Comparison of ENCODE assay signal across 8 cellular contexts in genomic region chr5:127517110-127517479, GRCh38.
A peak's percentile ranks its signal among the peaks of the same experiment; 100 is the strongest.
DNase-seq lines count a peak whose midpoint lies in the region; ATAC-seq and TF ChIP-seq lines count a peak whose summit lies in the region.

No MANE protein-coding gene starts in this region.

- DNase-seq in DMS153 treated with DMSO at 0.1 percent for 48 hours (lab: John Stamatoyannopoulos, UW; ENCODE audit: unreplicated experiment) = peak; percentile 1
- no peak for DNase-seq in DMS153 (lab: John Stamatoyannopoulos, UW)
- peak; percentile 77 for DNase-seq in HCEC 1CT
- no peak for DNase-seq in MM.1S
- DNase-seq in central memory CD8-positive, alpha-beta T cell (ENCODE audit: low spot score in 2 of 2) = no peak
- DNase-seq in cerebellar cortex (ENCODE audit: low spot score) = no peak
- no peak for DNase-seq in D341Med (ENCODE audit: low spot score)

- H4K20me1 ChIP-seq in MM.1S (ENCODE audit: insufficient read depth, low read length) = no peaks in the 10 kb centered on the region

- peaks cover 11% of the 10 kb centered on the region for H3K9me3 Mint-ChIP-seq in central memory CD8-positive, alpha-beta T cell

- peak overlapping the region; percentile 82 for H3K4me3 Mint-ChIP-seq in central memory CD8-positive, alpha-beta T cell

- H3K27ac Mint-ChIP-seq in central memory CD8-positive, alpha-beta T cell (ENCODE audit: low read depth) = peak overlapping the region; percentile 77

- peaks cover 18% of the 10 kb centered on the region for H3K27me3 Mint-ChIP-seq in central memory CD8-positive, alpha-beta T cell

- peaks cover 46% of the 10 kb centered on the region for H3K79me2 ChIP-seq in MM.1S (ENCODE audit: low read length)

- H3K4me1 Mint-ChIP-seq in central memory CD8-positive, alpha-beta T cell = peaks cover 32% of the 10 kb centered on the region

- H3K4me2 ChIP-seq in MM.1S (ENCODE audit: low read depth, low read length) = peak overlapping the region; percentile 79

- H3K9ac ChIP-seq in MM.1S (ENCODE audit: low read length) = peak overlapping the region; percentile 39; the same call in 1 of the 2 replicates
- peak overlapping the region; percentile 53 for H3K9ac ChIP-seq in mucosa of stomach (ENCODE audit: low read length)

- H3K4me1 ChIP-seq in MM.1S (ENCODE audit: low read length) = 0 out of 2 replicates have a peak, but pooled peaks cover 11% of the 10 kb centered on the region
- no peaks in the 10 kb centered on the region for H3K4me1 ChIP-seq in mucosa of stomach (ENCODE audit: control insufficient read depth, insufficient read depth, low read length)

- H3K27ac ChIP-seq in MM.1S (ENCODE audit: low read length) = no peak overlapping the region

- peaks cover 7% of the 10 kb centered on the region for H3K36me3 Mint-ChIP-seq in central memory CD8-positive, alpha-beta T cell (ENCODE audit: insufficient read depth)

- ATAC-seq in central memory CD8-positive, alpha-beta T cell (replicated peaks; ENCODE audit: extremely low read depth, poor library complexity, severe bottlenecking) = no peak

- H3K27me3 ChIP-seq in MM.1S (replicated peaks; ENCODE audit: insufficient read depth, low read length) = no peaks in the 10 kb centered on the region
- H3K27me3 ChIP-seq in mucosa of stomach (ENCODE audit: control insufficient read depth, insufficient read depth, low read length) = no peaks in the 10 kb centered on the region

- H3K9me3 ChIP-seq in MM.1S (replicated peaks; ENCODE audit: insufficient read depth, low read length) = no peaks in the 10 kb centered on the region
- no peaks in the 10 kb centered on the region for H3K9me3 ChIP-seq in mucosa of stomach (ENCODE audit: control insufficient read depth, low read length)

- peak overlapping the region; percentile 72 for H3K4me3 ChIP-seq in MM.1S (ENCODE audit: low read length)
- peak overlapping the region; percentile 39 for H3K4me3 ChIP-seq in mucosa of stomach (ENCODE audit: low read length)

- H3K9me2 ChIP-seq in MM.1S (replicated peaks; ENCODE audit: insufficient read depth, low read length) = no peaks in the 10 kb centered on the region

- H3F3A ChIP-seq in MM.1S (ENCODE audit: insufficient read depth, low read length) = peaks cover 11% of the 10 kb centered on the region; the same call in 1 of the 2 replicates

- no peak for TF ChIP-seq CTCF in MM.1S (IDR thresholded peaks at IDR 0.05; ENCODE audit: low read length)

- H2AFZ ChIP-seq in MM.1S (ENCODE audit: low read length) = peak overlapping the region; percentile 98

- H3K36me3 ChIP-seq in MM.1S (replicated peaks; ENCODE audit: insufficient read depth, low read length) (peaks cover 4% of the 10 kb centered on the region; the same call in 1 of the 2 replicates), mucosa of stomach (ENCODE audit: control insufficient read depth, insufficient read depth, low read length) (no peaks in the 10 kb centered on the region)

Comparison
In these comparisons a context has a peak if more than half of its experiments do, and no peak if none do; other contexts are left out.
1. DNase-seq: peak in DMS153 treated with DMSO at 0.1 percent for 48 hours (single experiment) and HCEC 1CT (single experiment); none in DMS153 (single experiment), MM.1S (single experiment), central memory CD8-positive, alpha-beta T cell (0 of 2), cerebellar cortex (single experiment) and D341Med (single experiment).